Comparison of ENCODE assay signal across 8 cellular contexts in the genomic region with DNA sequence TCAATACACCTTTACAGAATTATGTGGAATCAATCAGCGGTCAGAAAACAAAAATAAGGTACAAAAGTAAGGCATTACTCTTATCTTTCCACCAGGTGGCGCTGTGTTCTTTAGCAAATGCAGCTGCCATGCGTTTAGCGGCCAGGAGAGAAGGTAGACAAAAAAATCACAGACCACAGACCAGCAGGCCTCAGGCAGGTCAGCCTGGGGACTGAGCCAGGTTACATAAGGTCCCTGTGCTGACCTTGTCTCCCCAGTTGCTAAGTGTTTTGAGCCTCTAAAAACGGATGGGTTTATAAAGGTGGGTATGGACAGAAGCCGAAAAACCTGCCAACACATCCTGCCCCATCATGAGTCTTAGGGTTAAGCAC. TPM values are rescaled to one million over a fixed set of nuclear protein-coding genes. Genes with fewer than 3 reads are reported as not detected.
A peak's percentile ranks its signal among the peaks of the same experiment; 100 is the strongest.
DNase-seq lines count a peak whose midpoint lies in the region; ATAC-seq and TF ChIP-seq lines count a peak whose summit lies in the region.

No MANE protein-coding gene starts in this region.

- H3K9me3 ChIP-seq in adrenal gland (replicated peaks in 1 of 3) (no peaks in the 10 kb centered on the region), prostate gland (no peaks in the 10 kb centered on the region)

- H3K4me1 ChIP-seq in adrenal gland (replicated peaks in 1 of 2), result peaks cover 0 to 30% of the 10 kb centered on the region in 2 donors
- H3K4me1 ChIP-seq in prostate gland (replicated peaks), result no peaks in the 10 kb centered on the region

- 15 to 21% (median 19%) methylated on average over 6 of the region's 6 CpGs for WGBS in adrenal gland, 4 donors
- 20% methylated on average over 6 of the region's 6 CpGs for WGBS in prostate gland

- no peaks in the 10 kb centered on the region for H3K27me3 ChIP-seq in adrenal gland
- no peaks in the 10 kb centered on the region for H3K27me3 ChIP-seq in prostate gland (replicated peaks; ENCODE audit: insufficient read depth)

- no peak for ATAC-seq in activated CD4-positive, CD25-positive, alpha-beta regulatory T cell treated with anti-CD3 and anti-CD28 coated beads, Interleukin-2, amount 50 U/mL, for 24 hours
- ATAC-seq in left cardiac atrium, result peak in 1 of 2 donors; percentile 21
- no peak for ATAC-seq in HG02798 (IDR thresholded peaks at IDR 0.05; ENCODE audit: poor library complexity, unreplicated experiment)

- no peaks in the 10 kb centered on the region for H3K36me3 ChIP-seq in adrenal gland (replicated peaks in 1 of 2)
- no peaks in the 10 kb centered on the region for H3K36me3 ChIP-seq in prostate gland

- H3K27ac ChIP-seq in adrenal gland (peak overlapping the region in 1 of 5 donors; percentile 51), prostate gland (no peak overlapping the region)

- intact Hi-C loops in adrenal gland (cut with DNase I), result loop anchor here (2.0 to 5.0 kb wide), 3 partner anchors 154 to 183 kb away; no protein-coding TSS in a partner anchor
- intact Hi-C loops in left cardiac atrium (cut with DNase I), result loop anchor here (1.0 to 2.0 kb wide), 2 partner anchors 181 to 185 kb away; no protein-coding TSS in a partner anchor
- intact Hi-C loops in prostate gland (cut with DNase I), result loop anchor here (1.0 kb wide), 1 partner anchor 182 kb away; no protein-coding TSS in a partner anchor

- peak; percentile 91 to 98 (median 94) for TF ChIP-seq CTCF in adrenal gland (IDR thresholded peaks at IDR 0.05)
- peak; percentile 93 to 99 (median 94) for TF ChIP-seq CTCF in prostate gland (IDR thresholded peaks at IDR 0.05)

- TF ChIP-seq POLR2A in adrenal gland (IDR thresholded peaks at IDR 0.05) (no peak), prostate gland (IDR thresholded peaks at IDR 0.05) (no peak)

- H3K4me3 ChIP-seq in adrenal gland, result no peak overlapping the region
- no peak overlapping the region for H3K4me3 ChIP-seq in prostate gland

- DNase-seq in activated CD4-positive, CD25-positive, alpha-beta regulatory T cell (lab: John Stamatoyannopoulos, UW), result peak; percentile 32 to 49 (median 36)
- DNase-seq in NCI-H1436 treated with DMSO at 0.1 percent for 48 hours (lab: John Stamatoyannopoulos, UW), result peak; percentile 37
- DNase-seq in SKM-1 (lab: John Stamatoyannopoulos, UW; ENCODE audit: unreplicated experiment), result peak; percentile 89
- peak; percentile 73 to 88 (median 77) for DNase-seq in adrenal gland
- peak; percentile 55 for DNase-seq in left cardiac atrium
- DNase-seq in prostate gland (ENCODE audit: low spot score), result peak; percentile 63

RNA-seq across cellular contexts. Expression of a gene that starts 2.8 kb away (rescaled TPM):
- total RNA-seq in adrenal gland (1 to 10 TPM in 6 of 8 donors, under 1 TPM in 2; 0.36 to 7.8 (median 3.2) TPM), left cardiac atrium (1 to 10 TPM; 1.5 to 3.3 TPM), prostate gland (1 to 10 TPM; 1.5 to 1.9 TPM)
- polyA plus RNA-seq in adrenal gland, result 1 to 10 TPM; 4.3 to 7.1 (median 5.5) TPM

RNA-seq across cellular contexts. Expression of a gene that starts 12.3 kb away (rescaled TPM):
- total RNA-seq in adrenal gland (10 to 100 TPM in 5 of 8 donors, 1 to 10 TPM in 3; 8.7 to 14.3 (median 11.7) TPM), left cardiac atrium (1 to 10 TPM; 4.1 to 4.9 TPM), prostate gland (10 to 100 TPM in 1 of 2 donors, 1 to 10 TPM in 1; 7.6 to 10.7 TPM)
- polyA plus RNA-seq in adrenal gland, result 10 to 100 TPM in 1 of 3 donors, 1 to 10 TPM in 2; 3.5 to 16.0 (median 5.7) TPM

Comparison
In these comparisons a context has a peak if more than half of its experiments do, and no peak if none do; other contexts are left out.
1. DNase-seq: peak in every context shown above with its lines; median percentile 89 in SKM-1; 77 in adrenal gland; 63 in prostate gland; 55 in left cardiac atrium; 37 in NCI-H1436 treated with DMSO at 0.1 percent for 48 hours; 36 in activated CD4-positive, CD25-positive, alpha-beta regulatory T cell.